ENCODE assay signal across 8 cellular contexts in the genomic region with DNA sequence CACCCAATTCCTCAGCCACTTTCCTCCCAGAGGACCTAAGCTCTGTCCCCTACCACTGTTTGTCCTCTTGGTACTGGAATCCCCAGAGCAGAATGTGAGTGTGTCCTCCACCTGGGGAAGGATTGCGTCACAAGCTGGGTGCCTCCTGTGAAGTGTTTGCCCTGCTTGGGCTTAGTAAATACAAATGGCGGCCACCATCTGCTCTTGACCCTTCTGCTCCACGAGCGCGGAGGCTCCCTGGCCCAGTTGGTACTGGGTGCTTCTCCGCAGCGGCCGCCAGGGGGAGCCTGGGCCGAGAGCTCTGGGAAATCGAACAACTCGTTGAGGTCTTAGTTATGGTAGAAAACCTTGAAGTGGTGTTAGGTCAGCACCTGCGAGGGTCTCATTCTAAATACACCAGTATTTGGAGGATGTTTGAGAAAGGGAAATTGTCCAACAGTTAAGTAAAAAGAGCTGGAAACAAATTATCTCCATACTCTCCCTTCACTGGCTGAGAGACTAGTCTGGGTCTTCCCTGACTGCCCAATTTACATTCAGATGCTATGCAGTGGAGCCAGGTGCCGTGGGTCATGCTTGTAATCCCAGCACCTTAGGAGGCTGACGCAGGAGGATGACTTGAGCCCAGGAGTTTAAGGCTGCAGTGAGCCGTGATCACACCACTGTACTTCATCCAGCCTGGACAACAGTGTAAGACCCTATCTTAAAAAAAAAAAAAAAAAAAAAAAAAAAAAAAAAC.
DNase-seq lines count a peak whose midpoint lies in the region; ATAC-seq and TF ChIP-seq lines count a peak whose summit lies in the region.

No MANE protein-coding gene starts in this region.

- in situ Hi-C loops in KBM-7 (cut with MboI; ENCODE audit: low pct_unique_long_range_greater_than_20kb, low sequenced_read_pairs), result loop anchor here (10.0 kb wide), 1 partner anchor 155 kb away; no protein-coding TSS in a partner anchor

- DNase-seq in DMS 273 (lab: John Stamatoyannopoulos, UW; ENCODE audit: unreplicated experiment), result peak; percentile 32
- DNase-seq in DMS 273 treated with DMSO at 0.1 percent for 48 hours (lab: John Stamatoyannopoulos, UW), result no peak
- DNase-seq in KBM-7, result peak; percentile 43
- peak; percentile 64 for DNase-seq in WERI-Rb-1
- DNase-seq in coronary artery (ENCODE audit: low spot score), result no peak
- peak in 2 of 3 donors; percentile 62 to 65 for DNase-seq in mucosa of descending colon
- peak in 1 of 2 donors; percentile 9 for DNase-seq in tibial nerve (ENCODE audit: low spot score in 2 of 2)
- no peak for DNase-seq in KG1 (lab: John Stamatoyannopoulos, UW)

- TF ChIP-seq CTCF in WERI-Rb-1 (IDR thresholded peaks at IDR 0.05; ENCODE audit: low read depth, low read length), result peak; percentile 46
- TF ChIP-seq CTCF in coronary artery (IDR thresholded peaks at IDR 0.05), result peak; percentile 30
- peak; percentile 53 for TF ChIP-seq CTCF in mucosa of descending colon (IDR thresholded peaks at IDR 0.05)
- TF ChIP-seq CTCF in tibial nerve (IDR thresholded peaks at IDR 0.05), result peak; percentile 23 to 52 (median 43)

- H3K27me3 ChIP-seq in WERI-Rb-1 (ENCODE audit: insufficient read depth, low read depth, severe bottlenecking) (no peaks in the 10 kb centered on the region), tibial nerve (no peaks in the 10 kb centered on the region)

- H3K4me3 ChIP-seq in WERI-Rb-1 (ENCODE audit: low read depth, low read length), result no peak overlapping the region
- no peak overlapping the region for H3K4me3 ChIP-seq in coronary artery
- no peak overlapping the region for H3K4me3 ChIP-seq in mucosa of descending colon
- no peak overlapping the region for H3K4me3 ChIP-seq in tibial nerve

- WGBS in tibial nerve, 2 donors, result 55 to 77% methylated on average over 15 of the region's 15 CpGs

- no peak for TF ChIP-seq EP300 in tibial nerve (IDR thresholded peaks at IDR 0.05)

- H3K27ac ChIP-seq in WERI-Rb-1 (no peak overlapping the region), coronary artery (no peak overlapping the region), tibial nerve (peak overlapping the region in 1 of 4 donors; percentile 8)

- H3K9me3 ChIP-seq in WERI-Rb-1 (ENCODE audit: severe bottlenecking) (no peaks in the 10 kb centered on the region), mucosa of descending colon (no peaks in the 10 kb centered on the region), tibial nerve (no peaks in the 10 kb centered on the region)

- no peaks in the 10 kb centered on the region for H3K36me3 ChIP-seq in WERI-Rb-1
- H3K36me3 ChIP-seq in mucosa of descending colon (ENCODE audit: low read depth), result no peaks in the 10 kb centered on the region
- no peaks in the 10 kb centered on the region for H3K36me3 ChIP-seq in tibial nerve

- peak; percentile 54 for ATAC-seq in mucosa of descending colon

- H3K4me1 ChIP-seq in mucosa of descending colon (ENCODE audit: low read depth), result no peaks in the 10 kb centered on the region
- peaks cover 0 to 24% (median 0%) of the 10 kb centered on the region in 4 donors for H3K4me1 ChIP-seq in tibial nerve

- intact Hi-C loops in mucosa of descending colon (cut with DNase I, micrococcal nuclease), result no loop called here

- no peak for TF ChIP-seq POLR2A in tibial nerve (IDR thresholded peaks at IDR 0.05)

Comparison
In these comparisons a context has a peak if more than half of its experiments do, and no peak if none do; other contexts are left out.
1. DNase-seq: peak in DMS 273 (single experiment), KBM-7 (single experiment), WERI-Rb-1 (single experiment) and mucosa of descending colon (2 of 3); none in DMS 273 treated with DMSO at 0.1 percent for 48 hours (single experiment), coronary artery (single experiment) and KG1 (single experiment).
2. Peak in every context shown above with its lines, with median percentiles within 50 percentile points of each other: CTCF ChIP-seq.